Comparison of ENCODE assay signal across 8 cellular contexts in genomic region chr19:1027020-1027952, GRCh38. TPM values are rescaled to one million over a fixed set of nuclear protein-coding genes. Genes with fewer than 3 reads are reported as not detected.
A peak's percentile ranks its signal among the peaks of the same experiment; 100 is the strongest.
DNase-seq lines count a peak whose midpoint lies in the region; ATAC-seq and TF ChIP-seq lines count a peak whose summit lies in the region.

No MANE protein-coding gene starts in this region.

- H3K4me3 Mint-ChIP-seq in mesothelial cell of epicardium = peak overlapping the region; percentile 96

- peak; percentile 0 for ATAC-seq in upper lobe of right lung

- intact Hi-C loops in upper lobe of right lung (cut with DNase I) = no loop called here

- H3K27ac ChIP-seq in RWPE1 (peak overlapping the region; percentile 99), upper lobe of right lung (peak overlapping the region; percentile 98)

- peak overlapping the region; percentile 97 for H3K4me3 ChIP-seq in upper lobe of right lung

- H3K36me3 ChIP-seq in upper lobe of right lung = peaks cover 8% of the 10 kb centered on the region

- POLR2A ChIA-PET in RWPE1 (lab: Yijun Ruan, JAX; ENCODE audit: low non-redundant PET) = interaction anchor here (1.6 to 2.8 kb wide), 2 partner anchors 10 to 12 kb away, joined by 6 to 11 read pairs; partner anchors contain the start of gene ABCA7

- no peaks in the 10 kb centered on the region for H3K27me3 ChIP-seq in upper lobe of right lung

- no peak for TF ChIP-seq CTCF in RWPE1 (conservative IDR thresholded peaks at IDR 0.05; ENCODE audit: low read depth)
- no peak for TF ChIP-seq CTCF in mesothelial cell of epicardium (IDR thresholded peaks at IDR 0.05; ENCODE audit: unreplicated experiment)
- no peak for TF ChIP-seq CTCF in upper lobe of right lung (IDR thresholded peaks at IDR 0.05)

- no peaks in the 10 kb centered on the region for H3K9me3 ChIP-seq in upper lobe of right lung

- peak; percentile 57 for DNase-seq in activated CD4-positive, alpha-beta T cell treated with anti-CD3 and anti-CD28 coated beads for 48 hours
- no peak for DNase-seq in activated CD4-positive, alpha-beta T cell treated with anti-CD3 and anti-CD28 coated beads, Interleukin-2, amount 50 U/mL, for 4 hours
- no peak for DNase-seq in RWPE1 (ENCODE audit: low spot score)
- DNase-seq in dermis blood vessel endothelial cell = peak; percentile 42
- DNase-seq in mesothelial cell of epicardium (ENCODE audit: low spot score in 2 of 2, unreplicated experiment in 2 of 2) = no peak
- no peak for DNase-seq in upper lobe of right lung
- DNase-seq in T-helper 9 cell = no peak
- DNase-seq in NCI-H345 (lab: John Stamatoyannopoulos, UW) = no peak

- H3K36me3 Mint-ChIP-seq in mesothelial cell of epicardium = peaks cover 8% of the 10 kb centered on the region

- CTCF ChIA-PET in RWPE1 (lab: Yijun Ruan, JAX) = interaction anchor here (0.5 to 0.9 kb wide), 2 partner anchors 161 to 217 kb away, joined by 3 to 6 read pairs; no protein-coding TSS in a partner anchor

- H3K27me3 Mint-ChIP-seq in mesothelial cell of epicardium (ENCODE audit: low read depth) = no peaks in the 10 kb centered on the region

- no peaks in the 10 kb centered on the region for H3K9me3 Mint-ChIP-seq in mesothelial cell of epicardium

- peak overlapping the region; percentile 98 for H3K27ac Mint-ChIP-seq in mesothelial cell of epicardium

- peaks cover 30% of the 10 kb centered on the region for H3K4me1 ChIP-seq in upper lobe of right lung

- peaks cover 21% of the 10 kb centered on the region for H3K4me1 Mint-ChIP-seq in mesothelial cell of epicardium

RNA-seq across cellular contexts. Expression of gene CNN2, which starts 0.9 kb away (rescaled TPM):
- total RNA-seq in dermis blood vessel endothelial cell (108 and 253 TPM in 2 replicates), mesothelial cell of epicardium (492 to 501 TPM (median 493 TPM) in 3 replicates), upper lobe of right lung (220 TPM)

RNA-seq across cellular contexts. Expression of gene RNU6-2, which starts 6.0 kb away (rescaled TPM):
- total RNA-seq in dermis blood vessel endothelial cell (not detected in 2 replicates), mesothelial cell of epicardium (not detected in 3 replicates), upper lobe of right lung (not detected)

RNA-seq across cellular contexts. Expression of gene TMEM259, which starts 6.4 kb away (rescaled TPM):
- total RNA-seq in dermis blood vessel endothelial cell = 67.2 and 78.9 TPM in 2 replicates
- total RNA-seq in mesothelial cell of epicardium = 232 to 245 TPM (median 242 TPM) in 3 replicates
- total RNA-seq in upper lobe of right lung = 167 TPM

RNA-seq across cellular contexts. Expression of gene ABCA7, which starts 12.6 kb away (rescaled TPM):
- 9.4 and 10.0 TPM in 2 replicates for total RNA-seq in dermis blood vessel endothelial cell
- total RNA-seq in mesothelial cell of epicardium = 18.0 to 22.5 TPM (median 20.1 TPM) in 3 replicates
- 51.0 TPM for total RNA-seq in upper lobe of right lung

RNA-seq across cellular contexts. Expression of gene GRIN3B, which starts 27.1 kb away (rescaled TPM):
- total RNA-seq in dermis blood vessel endothelial cell (0.28 and 1.0 TPM in 2 replicates), mesothelial cell of epicardium (0.29 to 0.36 TPM (median 0.34 TPM) in 3 replicates), upper lobe of right lung (not detected)

Comparison
In these comparisons a context has a peak if more than half of its experiments do, and no peak if none do; other contexts are left out.
1. DNase-seq: peak in activated CD4-positive, alpha-beta T cell treated with anti-CD3 and anti-CD28 coated beads for 48 hours (single experiment) and dermis blood vessel endothelial cell (single experiment); none in activated CD4-positive, alpha-beta T cell treated with anti-CD3 and anti-CD28 coated beads, Interleukin-2, amount 50 U/mL, for 4 hours (0 of 2), RWPE1 (single experiment), mesothelial cell of epicardium (0 of 2), upper lobe of right lung (single experiment), T-helper 9 cell (single experiment) and NCI-H345 (single experiment).